Comparison of ENCODE assay signal across 9 cellular contexts in the genomic region with DNA sequence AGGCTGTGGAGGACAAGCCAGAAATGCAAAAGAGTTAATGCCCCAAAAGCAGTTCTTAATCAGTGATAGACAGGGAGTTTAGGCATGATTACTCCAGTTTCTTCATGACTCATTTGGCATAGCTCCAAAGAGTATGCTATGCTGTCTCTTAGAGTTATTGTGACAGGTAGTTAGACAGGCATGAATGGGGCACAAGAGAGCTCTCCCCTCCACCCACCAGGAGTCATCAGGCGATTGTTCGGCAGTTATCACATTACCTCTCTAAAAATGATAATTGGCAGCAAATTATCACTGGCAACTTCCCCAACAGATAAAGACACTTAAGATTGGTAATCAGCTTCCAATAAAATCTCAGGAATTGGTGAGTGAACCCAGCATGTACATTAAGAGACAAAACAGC.
A peak's percentile ranks its signal among the peaks of the same experiment; 100 is the strongest.
DNase-seq lines count a peak whose midpoint lies in the region; ATAC-seq lines count a peak whose summit lies in the region.
"Had no signal": no experiment of that assay in that cellular context is flagged by ENCODE, and none has a peak within 500 bp of the region (broad histone marks: within the 10 kb centered on the region; RNA-seq: fewer than 3 reads in every experiment).

No MANE protein-coding gene starts in this region.

- H3K4me3 Mint-ChIP-seq in activated naive CD8-positive, alpha-beta T cell treated with anti-CD3 and anti-CD28 coated beads, Interleukin-2, amount 50 U/mL, for 24 hours = peak overlapping the region; percentile 49

- H3K27ac Mint-ChIP-seq in activated naive CD8-positive, alpha-beta T cell treated with anti-CD3 and anti-CD28 coated beads, Interleukin-2, amount 50 U/mL, for 24 hours = peak overlapping the region; percentile 36

- peak; percentile 33 for ATAC-seq in activated naive CD8-positive, alpha-beta T cell treated with anti-CD3 and anti-CD28 coated beads, Interleukin-2, amount 50 U/mL, for 24 hours
- ATAC-seq in left colon (peak; percentile 27), HG02938 (IDR thresholded peaks at IDR 0.05; ENCODE audit: unreplicated experiment) (no peak), GM21360 (IDR thresholded peaks at IDR 0.05; ENCODE audit: unreplicated experiment) (no peak)

- no peaks in the 10 kb centered on the region for H3K27me3 Mint-ChIP-seq in activated naive CD8-positive, alpha-beta T cell treated with anti-CD3 and anti-CD28 coated beads, Interleukin-2, amount 50 U/mL, for 24 hours

- DNase-seq in ELR (ENCODE audit: low read depth) (peak; percentile 49), HS-5 (ENCODE audit: low read depth) (peak; percentile 20), left colon (no peak), cerebellum (ENCODE audit: low spot score) (no peak), OCI-M2 (lab: John Stamatoyannopoulos, UW; ENCODE audit: unreplicated experiment) (no peak)
- DNase-seq in activated naive CD8-positive, alpha-beta T cell treated with anti-CD3 and anti-CD28 coated beads, Interleukin-2, amount 50 U/mL, for 24 hours = no peak
- DNase-seq: colonic mucosa had no signal

- peaks cover 10% of the 10 kb centered on the region for H3K4me1 Mint-ChIP-seq in activated naive CD8-positive, alpha-beta T cell treated with anti-CD3 and anti-CD28 coated beads, Interleukin-2, amount 50 U/mL, for 24 hours

- H3K9me3 Mint-ChIP-seq in activated naive CD8-positive, alpha-beta T cell treated with anti-CD3 and anti-CD28 coated beads, Interleukin-2, amount 50 U/mL, for 24 hours = no peaks in the 10 kb centered on the region

- H3K36me3 Mint-ChIP-seq in activated naive CD8-positive, alpha-beta T cell treated with anti-CD3 and anti-CD28 coated beads, Interleukin-2, amount 50 U/mL, for 24 hours (ENCODE audit: low read depth) = no peaks in the 10 kb centered on the region

- intact Hi-C loops in left colon (cut with DNase I, micrococcal nuclease) = no loop called here

Comparison
In these comparisons a context has a peak if more than half of its experiments do, and no peak if none do; other contexts are left out.
1. DNase-seq: peak in ELR (single experiment) and HS-5 (single experiment); none in activated naive CD8-positive, alpha-beta T cell treated with anti-CD3 and anti-CD28 coated beads, Interleukin-2, amount 50 U/mL, for 24 hours (single experiment), left colon (0 of 2), cerebellum (single experiment) and OCI-M2 (single experiment).
2. ATAC-seq: peak in activated naive CD8-positive, alpha-beta T cell treated with anti-CD3 and anti-CD28 coated beads, Interleukin-2, amount 50 U/mL, for 24 hours (single experiment) and left colon (single experiment); none in HG02938 (single experiment) and GM21360 (single experiment).